In genomic region chr20:51531712-51532456, GRCh38 we compare ENCODE assay signal across 14 cellular contexts. TPM values are rescaled to one million over a fixed set of nuclear protein-coding genes. Genes with fewer than 3 reads are reported as not detected.
DNase-seq lines count a peak whose midpoint lies in the region; ATAC-seq, FAIRE-seq and TF ChIP-seq lines count a peak whose summit lies in the region.
"Had no signal": no experiment of that assay in that cellular context is flagged by ENCODE, and none has a peak within 500 bp of the region (broad histone marks: within the 10 kb centered on the region; RNA-seq: fewer than 3 reads in every experiment).

No MANE protein-coding gene starts in this region.

- no peak overlapping the region for H3K4me2 ChIP-seq in A549
- H3K4me2 ChIP-seq in IMR-90 (ENCODE audit: low read depth, low read length), result no peak overlapping the region
- H3K4me2 ChIP-seq: GM23338, SK-N-SH had no signal

- in situ Hi-C loops in IMR-90 (cut with MboI; ENCODE audit: low sequenced_read_pairs), result no loop called here

- 0 out of 2 replicates have a peak overlapping the region, but pooled peaks have one; percentile 42 for H3K14ac ChIP-seq in IMR-90 (replicated peaks; ENCODE audit: low read depth, low read length)

- no peak overlapping the region for H3K9ac ChIP-seq in IMR-90 (ENCODE audit: low read depth, low read length)
- H3K9ac ChIP-seq: SK-N-SH had no signal

- peak overlapping the region; percentile 61 for H2AFZ ChIP-seq in IMR-90 (replicated peaks; ENCODE audit: low read length, poor library complexity)
- H2AFZ ChIP-seq: GM23338 had no signal

- no peaks in the 10 kb centered on the region for H3K27me3 Mint-ChIP-seq in naive thymus-derived CD4-positive, alpha-beta T cell

- DNase-seq in A549 (ENCODE audit: low read depth in 1 of 2, low spot score in 1 of 2), result no peak
- no peak for DNase-seq in IMR-90
- DNase-seq in caudate nucleus (lab: John Stamatoyannopoulos, UW), result no peak
- DNase-seq in naive thymus-derived CD4-positive, alpha-beta T cell, result no peak
- DNase-seq in NCI-H1417 treated with DMSO at 0.1 percent for 48 hours (lab: John Stamatoyannopoulos, UW), result no peak
- DNase-seq in inferior parietal cortex (ENCODE audit: extremely low spot score), result no peak
- no peak for DNase-seq in activated effector memory CD4-positive, alpha-beta T cell treated with Interleukin-2 at 50 U/mL for 16 hours
- DNase-seq: foreskin melanocyte, mesendoderm, NCI-H510A treated with DMSO at 0.1 percent for 48 hours, SK-N-SH had no signal

- no peaks in the 10 kb centered on the region for H3K36me3 ChIP-seq in IMR-90 (ENCODE audit: control insufficient read depth, insufficient read depth, low read length)
- H3K36me3 ChIP-seq in naive thymus-derived CD4-positive, alpha-beta T cell (ENCODE audit: control insufficient read depth in 2 of 3, insufficient read depth in 3 of 3, low read length in 3 of 3), result no peaks in the 10 kb centered on the region
- H3K36me3 ChIP-seq: right lobe of liver had no signal

- peaks cover 3% of the 10 kb centered on the region; the same call in 1 of the 2 replicates for H4K20me1 ChIP-seq in IMR-90 (ENCODE audit: insufficient read depth, low read length)

- no TSS peak for BruUV-seq in IMR-90 (replicated peaks; lab: Mats Ljungman, UMichigan)

- no peak overlapping the region for H3K18ac ChIP-seq in IMR-90 (ENCODE audit: low read depth, low read length)

- peak overlapping the region; percentile 70; the same call in 1 of the 2 replicates for H2AK5ac ChIP-seq in IMR-90 (ENCODE audit: low read depth, low read length)

- H4K8ac ChIP-seq in IMR-90 (ENCODE audit: low read depth in 2 of 2, low read length in 2 of 2), result peak overlapping the region in 1 of 2 experiments; percentile 82; a peak in 1 of 4 replicates

- H3K9me3 Mint-ChIP-seq in naive thymus-derived CD4-positive, alpha-beta T cell, result peaks cover 0 to 2% (median 0%) of the 10 kb centered on the region in 11 donors
- H3K9me3 Mint-ChIP-seq: GM23338 had no signal

- H3K9me3 ChIP-seq in A549 (no peaks in the 10 kb centered on the region), IMR-90 (ENCODE audit: control insufficient read depth, insufficient read depth, low read length) (no peaks in the 10 kb centered on the region)
- no peaks in the 10 kb centered on the region for H3K9me3 ChIP-seq in naive thymus-derived CD4-positive, alpha-beta T cell (ENCODE audit: control insufficient read depth in 2 of 3, low read length in 3 of 3)
- H3K9me3 ChIP-seq: right lobe of liver, SK-N-SH had no signal

- TF ChIP-seq POLR2A in A549 (IDR thresholded peaks at IDR 0.05; ENCODE audit: low read length), result no peak
- no peak for TF ChIP-seq POLR2A in IMR-90 (IDR thresholded peaks at IDR 0.05; ENCODE audit: low read depth, low read length)

- peaks cover 75 to 97% (median 94%) of the 10 kb centered on the region in 7 donors for H3K4me1 Mint-ChIP-seq in naive thymus-derived CD4-positive, alpha-beta T cell

- peak overlapping the region; percentile 94; the same call in 1 of the 2 replicates for H2BK20ac ChIP-seq in IMR-90 (ENCODE audit: low read depth, low read length)

- peak overlapping the region; percentile 96; the same call in 1 of the 2 replicates for H2BK120ac ChIP-seq in IMR-90 (ENCODE audit: low read depth, low read length)

- peak overlapping the region; percentile 43; the same call in 1 of the 2 replicates for H3K23ac ChIP-seq in IMR-90 (ENCODE audit: low read depth, low read length)

- dilution Hi-C loops in IMR-90 (cut with HindIII; ENCODE audit: low sequenced_read_pairs, unreplicated experiment), result no loop called here

- TF ChIP-seq EP300 in A549 (IDR thresholded peaks at IDR 0.05), result no peak

- H3K56ac ChIP-seq in IMR-90 (ENCODE audit: extremely low read depth, insufficient read depth, low read length), result no peak overlapping the region

- CTCF ChIA-PET in A549 (lab: Yijun Ruan, JAX), result interaction anchor here (1.2 kb wide), 1 partner anchor 146 kb away, joined by 3 read pairs; no protein-coding TSS in a partner anchor
- CTCF ChIA-PET in IMR-90 (lab: Yijun Ruan, JAX), result no interaction called here
- CTCF ChIA-PET in naive thymus-derived CD4-positive, alpha-beta T cell (lab: Charles Lee), result interaction anchor here (1.5 kb wide), 1 partner anchor 19 kb away, joined by 3 read pairs; no protein-coding TSS in a partner anchor

- peak overlapping the region in 7 of 10 donors; percentile 10 to 79 (median 57) for H3K4me3 Mint-ChIP-seq in naive thymus-derived CD4-positive, alpha-beta T cell
- H3K4me3 Mint-ChIP-seq: GM23338 had no signal

- no peak for FAIRE-seq in A549 (lab: Jason Lieb, UNC)

- peak overlapping the region; percentile 49; the same call in 1 of the 3 replicates for H2BK15ac ChIP-seq in IMR-90 (ENCODE audit: low read depth, low read length)

- POLR2A ChIA-PET in A549 (lab: Yijun Ruan, JAX), result no interaction called here
- POLR2A ChIA-PET in IMR-90 (lab: Charles Lee; ENCODE audit: unreplicated experiment), result no interaction called here
- POLR2A ChIA-PET in naive thymus-derived CD4-positive, alpha-beta T cell (lab: Charles Lee), result interaction anchor here (0.9 to 1.5 kb wide), 3 partner anchors 18 to 35 kb away, joined by 3 read pairs; no protein-coding TSS in a partner anchor

- intact Hi-C loops in IMR-90 (cut with micrococcal nuclease), result no loop called here
- intact Hi-C loops in naive thymus-derived CD4-positive, alpha-beta T cell (cut with micrococcal nuclease), result loop anchor here in 1 of 2 donors (1.0 to 2.0 kb wide), 2 partner anchors 9 to 51 kb away; no protein-coding TSS in a partner anchor

- peak overlapping the region; percentile 96 for H3K4ac ChIP-seq in IMR-90 (ENCODE audit: low read depth, low read length)

- H4K5ac ChIP-seq in IMR-90 (ENCODE audit: low read depth, low read length), result no peak overlapping the region

- peaks cover 22% of the 10 kb centered on the region for H3K9me1 ChIP-seq in IMR-90 (ENCODE audit: insufficient read depth, low read length)

- ATAC-seq in A549 (no peak), IMR-90 (ENCODE audit: low read depth) (no peak), HG02970 (IDR thresholded peaks at IDR 0.05; ENCODE audit: low FRiP score, unreplicated experiment) (no peak)
- ATAC-seq in naive thymus-derived CD4-positive, alpha-beta T cell, result no peak
- ATAC-seq: GM23338 had no signal

- H3K4me1 ChIP-seq in A549, result peaks cover 19% of the 10 kb centered on the region
- H3K4me1 ChIP-seq in IMR-90 (ENCODE audit: control insufficient read depth, insufficient read depth, low read length), result peaks cover 21% of the 10 kb centered on the region
- H3K4me1 ChIP-seq in naive thymus-derived CD4-positive, alpha-beta T cell (ENCODE audit: control insufficient read depth in 2 of 2, insufficient read depth in 2 of 2, low read length in 2 of 2), result peaks cover 66 to 93% of the 10 kb centered on the region in 2 donors
- H3K4me1 ChIP-seq: right lobe of liver had no signal

- no peak overlapping the region for H2AK9ac ChIP-seq in IMR-90 (replicated peaks; ENCODE audit: low read depth, low read length, poor library complexity)

- TF ChIP-seq RAD21 in A549 (conservative IDR thresholded peaks at IDR 0.05 in 1 of 2, IDR thresholded peaks at IDR 0.05 in 1 of 2) (no peak), IMR-90 (IDR thresholded peaks at IDR 0.05; ENCODE audit: low read length) (no peak)

- H3K4me3 ChIP-seq in A549 (no peak overlapping the region), IMR-90 (ENCODE audit: insufficient read depth, low read depth, low read length) (no peak overlapping the region)
- no peak overlapping the region for H3K4me3 ChIP-seq in naive thymus-derived CD4-positive, alpha-beta T cell (ENCODE audit: low read length)
- H3K4me3 ChIP-seq: GM23338, right lobe of liver had no signal

- H3K27ac ChIP-seq in A549 (no peak overlapping the region), IMR-90 (ENCODE audit: insufficient read depth, low read length) (no peak overlapping the region), caudate nucleus (ENCODE audit: low read depth, low read length) (peak overlapping the region; percentile 86)
- peak overlapping the region; percentile 39 for H3K27ac ChIP-seq in naive thymus-derived CD4-positive, alpha-beta T cell (ENCODE audit: low read depth, low read length)

- TF ChIP-seq CTCF in A549 (IDR thresholded peaks at IDR 0.05), result no peak
- TF ChIP-seq CTCF in IMR-90 (conservative IDR thresholded peaks at IDR 0.05; ENCODE audit: low read depth, low read length), result no peak

- peaks cover 0 to 28% (median 0%) of the 10 kb centered on the region in 5 donors for H3K36me3 Mint-ChIP-seq in naive thymus-derived CD4-positive, alpha-beta T cell

- no peak overlapping the region for H2BK5ac ChIP-seq in IMR-90 (ENCODE audit: low read depth, low read length, poor library complexity, severe bottlenecking)

- H4K91ac ChIP-seq in IMR-90 (ENCODE audit: insufficient read depth, low read depth, low read length), result peak overlapping the region; percentile 88

- peaks cover 0 to 25% of the 10 kb centered on the region in 2 experiments; a peak in 2 of 4 replicates for H3K79me1 ChIP-seq in IMR-90 (ENCODE audit: low read depth in 1 of 2, low read length in 2 of 2)

- H3K27ac Mint-ChIP-seq in naive thymus-derived CD4-positive, alpha-beta T cell, result peak overlapping the region; percentile 65 to 91 (median 84)
- H3K27ac Mint-ChIP-seq: GM23338 had no signal

- 80% methylated on average over 12 of the region's 12 CpGs for WGBS in A549 (ENCODE audit: missing lambda C conversion rate)
- WGBS in IMR-90 (ENCODE audit: extremely low coverage in 2 of 2, insufficient read length in 1 of 2), 2 experiments, result 20% methylated on average over 1 of the region's 12 CpGs; no CpG with 5 or more reads in 1 of the 2 experiments

- no peaks in the 10 kb centered on the region for H3K27me3 ChIP-seq in IMR-90 (ENCODE audit: control insufficient read depth, insufficient read depth, low read length)
- no peaks in the 10 kb centered on the region for H3K27me3 ChIP-seq in naive thymus-derived CD4-positive, alpha-beta T cell (ENCODE audit: control insufficient read depth in 2 of 2, insufficient read depth in 2 of 2, low read length in 2 of 2)
- H3K27me3 ChIP-seq: right lobe of liver had no signal

TF ChIP-seq in A549, 52 proteins besides CTCF, POLR2A, EP300 and RAD21 (continues in another document):
- no peak for TF ChIP-seq KDM5A (IDR thresholded peaks at IDR 0.05)
- TF ChIP-seq ZFP36 (IDR thresholded peaks at IDR 0.05; ENCODE audit: borderline replicate concordance, partially characterized antibody), result peak; percentile 67

TF ChIP-seq in IMR-90, 13 proteins besides CTCF, POLR2A, EP300 and RAD21 (continues in another document):
- peak; percentile 43; the same call in 1 of the 2 replicates for TF ChIP-seq MAFK (IDR thresholded peaks at IDR 0.05; ENCODE audit: low read depth, low read length)

RNA-seq across cellular contexts. Expression of gene NFATC2, which starts 10.6 kb away (rescaled TPM):
- polyA plus RNA-seq in A549 (2011; rRNA removed), result 1.6 and 2.4 TPM in 2 replicates
- polyA plus RNA-seq in A549 (2012; cell fraction: cytosol; rRNA removed), result 0.81 and 1.2 TPM in 2 replicates
- polyA plus RNA-seq in A549 (2012; cell fraction: nucleus; rRNA removed), result 1.7 and 1.8 TPM in 2 replicates
- 0.75 to 0.99 TPM (median 0.75 TPM) in 3 replicates for polyA plus RNA-seq in A549 (2017; fragmentation: RNase III; extraction: RNeasy Plus Mini Kit Qiagen cat#74134 plus additional on column Dnase treatment)
- polyA minus RNA-seq in A549 (2011; rRNA and poly(A)+ RNA removed), result 1.4 and 2.4 TPM in 2 replicates
- total RNA-seq in IMR-90 (2012; rRNA removed), result 0.18 and 0.28 TPM in 2 replicates
- polyA plus RNA-seq in IMR-90 (2012; rRNA removed), result 0.38 and 0.44 TPM in 2 replicates
- polyA plus RNA-seq in IMR-90 (2012; cell fraction: cytosol; rRNA removed), result 0.16 and 0.22 TPM in 2 replicates
- 0.70 and 0.74 TPM in 2 replicates for polyA plus RNA-seq in IMR-90 (2012; cell fraction: nucleus; rRNA removed; ENCODE audit: low replicate concordance)
- 10 to 100 TPM; 39.8 to 66.8 (median 44.8) TPM for total RNA-seq in naive thymus-derived CD4-positive, alpha-beta T cell
- 10 to 100 TPM; 16.6 to 30.1 TPM for polyA plus RNA-seq in naive thymus-derived CD4-positive, alpha-beta T cell

Comparison
In these comparisons a context has a peak if more than half of its experiments do, and no peak if none do; other contexts are left out.
1. H3K27ac ChIP-seq: peak in caudate nucleus (single experiment) and naive thymus-derived CD4-positive, alpha-beta T cell (single experiment); none in A549 (0 of 2) and IMR-90 (single experiment).
2. RNA of gene NFATC2, which starts 10.6 kb away (polyA plus RNA-seq): 16.6 to 30.1 TPM in naive thymus-derived CD4-positive, alpha-beta T cell; 0.75 to 2.4 TPM in A549 and 0.16 to 0.74 TPM in IMR-90; every median in the first group is over 4 times any median in the second.